In the genomic region with DNA sequence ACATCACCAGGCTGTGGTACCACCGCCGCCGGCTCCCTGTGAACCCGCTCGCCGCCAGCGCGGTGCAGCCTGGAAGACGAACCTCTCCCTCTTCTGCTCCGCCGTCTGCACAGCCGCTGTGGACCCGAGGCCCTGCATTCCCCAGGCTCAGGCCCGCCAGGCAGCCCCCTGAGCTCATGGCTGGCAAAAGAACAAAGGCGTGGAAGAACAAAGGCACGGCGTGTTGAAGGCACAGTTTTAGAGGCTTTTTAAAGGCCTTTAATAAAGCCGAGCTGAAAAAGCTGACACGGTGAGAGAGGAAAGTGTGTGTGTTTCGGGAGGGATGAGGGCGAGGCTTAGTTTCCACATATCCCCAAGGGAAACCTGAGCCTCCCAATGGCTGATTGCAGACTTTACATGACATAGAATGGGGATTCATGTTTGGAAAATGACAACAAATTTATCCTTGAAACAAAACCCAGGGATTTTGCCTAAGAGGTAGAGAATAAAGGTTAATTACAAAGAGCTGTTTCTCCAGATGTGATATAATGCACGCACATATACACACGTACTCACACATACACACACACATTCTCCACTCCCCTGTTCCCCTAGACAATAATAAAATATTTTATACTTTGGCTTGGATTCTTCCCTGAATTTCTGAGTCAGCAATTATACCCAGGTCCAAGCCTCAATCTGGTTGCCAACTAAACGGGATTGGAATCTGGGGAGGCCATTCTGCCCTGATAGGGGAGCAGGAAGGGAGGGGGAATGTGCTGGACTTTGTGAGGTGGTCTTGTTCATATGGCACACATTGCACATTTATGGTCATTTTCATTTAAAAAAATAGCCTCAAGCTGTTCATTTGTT, we compare ENCODE assay signal across 13 cellular contexts. TPM values are rescaled to one million over a fixed set of nuclear protein-coding genes. Genes with fewer than 3 reads are reported as not detected.
A peak's percentile ranks its signal among the peaks of the same experiment; 100 is the strongest.
DNase-seq lines count a peak whose midpoint lies in the region; ATAC-seq and TF ChIP-seq lines count a peak whose summit lies in the region.
"Had no signal": no experiment of that assay in that cellular context is flagged by ENCODE, and none has a peak within 500 bp of the region (broad histone marks: within the 10 kb centered on the region; RNA-seq: fewer than 3 reads in every experiment).

No MANE protein-coding gene starts in this region.

- peak; percentile 32 for DNase-seq in GM23248
- peak; percentile 36 for DNase-seq in adipocyte (ENCODE audit: low read depth)
- peak; percentile 59 to 81 for DNase-seq in foreskin fibroblast
- DNase-seq in progenitor cell of endocrine pancreas (ENCODE audit: low spot score, unreplicated experiment), result no peak
- DNase-seq in G401 (ENCODE audit: low spot score), result no peak
- no peak for DNase-seq in NOMO-1 treated with DMSO at 0.1 percent for 48 hours (lab: John Stamatoyannopoulos, UW; ENCODE audit: unreplicated experiment)
- no peak for DNase-seq in NCI-H526 (lab: John Stamatoyannopoulos, UW)
- DNase-seq: activated T-cell treated with anti-CD3 and anti-CD28 coated beads, Interleukin-2, amount 50 U/mL, for 1 hour; Calu3; central memory CD4-positive, alpha-beta T cell; T1000 had no signal

- H3K27me3 ChIP-seq in GM23248 (replicated peaks; ENCODE audit: insufficient read depth), result no peaks in the 10 kb centered on the region
- H3K27me3 ChIP-seq in adipocyte (replicated peaks; ENCODE audit: control insufficient read depth, insufficient read depth, low read length), result no peaks in the 10 kb centered on the region
- H3K27me3 ChIP-seq: neutrophil had no signal

- WGBS in GM23248 (ENCODE audit: low coverage in 1 of 2, low lambda C conversion rate in 2 of 2, missing lambda C conversion rate in 2 of 2), 2 experiments, result 86% methylated on average over 24 of the region's 24 CpGs

- no peaks in the 10 kb centered on the region; the same call in 1 of the 2 replicates for H3K79me2 ChIP-seq in GM23248 (ENCODE audit: insufficient read depth)

- H3K4me1 Mint-ChIP-seq in progenitor cell of endocrine pancreas (ENCODE audit: low read depth), result peaks cover 7% of the 10 kb centered on the region

- H3K4me1 ChIP-seq in GM23248 (ENCODE audit: insufficient read depth) (peaks cover 45% of the 10 kb centered on the region), adipocyte (ENCODE audit: control insufficient read depth, insufficient read depth, low read length) (peaks cover 26% of the 10 kb centered on the region)

- ATAC-seq in GM19463 (IDR thresholded peaks at IDR 0.05; ENCODE audit: unreplicated experiment), result no peak

- H3K36me3 ChIP-seq in GM23248 (ENCODE audit: low read depth), result no peaks in the 10 kb centered on the region
- H3K36me3 ChIP-seq in adipocyte (ENCODE audit: control insufficient read depth, insufficient read depth, low read length, severe bottlenecking), result no peaks in the 10 kb centered on the region
- H3K36me3 ChIP-seq: neutrophil had no signal

- H3K9me3 ChIP-seq in GM23248 (ENCODE audit: low read depth), result no peaks in the 10 kb centered on the region
- no peaks in the 10 kb centered on the region for H3K9me3 ChIP-seq in adipocyte (ENCODE audit: control insufficient read depth, low read length)
- H3K9me3 ChIP-seq: neutrophil had no signal

- peak overlapping the region; percentile 27 for H3K4me3 Mint-ChIP-seq in progenitor cell of endocrine pancreas (ENCODE audit: low read depth)

- H3F3A ChIP-seq in GM23248 (ENCODE audit: insufficient read depth), result peaks cover 41% of the 10 kb centered on the region

- H2AFZ ChIP-seq in GM23248, result no peak overlapping the region

- H3K4me3 ChIP-seq in GM23248 (no peak overlapping the region), adipocyte (ENCODE audit: low read length) (peak overlapping the region; percentile 22), foreskin fibroblast (ENCODE audit: low read depth in 1 of 2, low read length in 2 of 2) (peak overlapping the region; percentile 17 to 42)

- no peak overlapping the region for H3K27ac ChIP-seq in GM23248
- H3K27ac ChIP-seq: neutrophil had no signal

- H3K9ac ChIP-seq in GM23248 (no peak overlapping the region), adipocyte (ENCODE audit: low read length) (peak overlapping the region; percentile 52)

- H3K9me3 Mint-ChIP-seq in progenitor cell of endocrine pancreas (ENCODE audit: low read depth), result no peaks in the 10 kb centered on the region

- no peak overlapping the region for H3K4me2 ChIP-seq in GM23248 (ENCODE audit: unreplicated experiment)

- in situ Hi-C loops in GM23248 (cut with MboI) (no loop called here), G401 (cut with HindIII; ENCODE audit: low sequenced_read_pairs) (no loop called here)

- H3K27ac Mint-ChIP-seq in progenitor cell of endocrine pancreas, result peak overlapping the region; percentile 54

- H3K36me3 Mint-ChIP-seq in progenitor cell of endocrine pancreas (ENCODE audit: insufficient read depth), result no peaks in the 10 kb centered on the region

- peaks cover 35% of the 10 kb centered on the region for H3K27me3 Mint-ChIP-seq in progenitor cell of endocrine pancreas

- H4K20me1 ChIP-seq in GM23248 (ENCODE audit: insufficient read depth), result no peaks in the 10 kb centered on the region

- no peaks in the 10 kb centered on the region for H3K9me2 ChIP-seq in GM23248 (ENCODE audit: insufficient read depth)

- TF ChIP-seq CTCF in foreskin fibroblast (IDR thresholded peaks at IDR 0.05; ENCODE audit: low read depth, low read length) (no peak), progenitor cell of endocrine pancreas (IDR thresholded peaks at IDR 0.05; ENCODE audit: unreplicated experiment) (no peak)

RNA-seq across cellular contexts. Expression of gene RFX8, which starts 39.7 kb away (rescaled TPM):
- total RNA-seq in GM23248 (2014; rRNA removed; shearing (Covaris generic)), result 5.1 and 6.4 TPM in 2 replicates
- 4.4 and 5.9 TPM in 2 replicates for polyA plus RNA-seq in GM23248 (2016; fragmentation: Nextera tagmentation; extraction: Ambion mirVana)
- not detected in 2 replicates for total RNA-seq in progenitor cell of endocrine pancreas
- not detected in 2 replicates for total RNA-seq in G401 (2014; rRNA removed; shearing (Covaris generic))
- total RNA-seq: Calu3 had no signal

RNA-seq across cellular contexts. Expression of gene CREG2, which starts 47.9 kb away (rescaled TPM):
- total RNA-seq in GM23248 (2014; rRNA removed; shearing (Covaris generic)), result under 0.01 and 0.22 TPM in 2 replicates
- polyA plus RNA-seq in GM23248 (2016; fragmentation: Nextera tagmentation; extraction: Ambion mirVana), result 0.15 TPM in 1 of 2 replicates, not detected in the other
- total RNA-seq in progenitor cell of endocrine pancreas, result 0.65 and 1.3 TPM in 2 replicates
- total RNA-seq in G401 (2014; rRNA removed; shearing (Covaris generic)), result not detected in 2 replicates

Comparison
In these comparisons a context has a peak if more than half of its experiments do, and no peak if none do; other contexts are left out.
1. DNase-seq: peak in GM23248 (single experiment), adipocyte (single experiment) and foreskin fibroblast (2 of 2); none in progenitor cell of endocrine pancreas (single experiment), G401 (single experiment), NOMO-1 treated with DMSO at 0.1 percent for 48 hours (single experiment) and NCI-H526 (0 of 2).